In the genomic region with DNA sequence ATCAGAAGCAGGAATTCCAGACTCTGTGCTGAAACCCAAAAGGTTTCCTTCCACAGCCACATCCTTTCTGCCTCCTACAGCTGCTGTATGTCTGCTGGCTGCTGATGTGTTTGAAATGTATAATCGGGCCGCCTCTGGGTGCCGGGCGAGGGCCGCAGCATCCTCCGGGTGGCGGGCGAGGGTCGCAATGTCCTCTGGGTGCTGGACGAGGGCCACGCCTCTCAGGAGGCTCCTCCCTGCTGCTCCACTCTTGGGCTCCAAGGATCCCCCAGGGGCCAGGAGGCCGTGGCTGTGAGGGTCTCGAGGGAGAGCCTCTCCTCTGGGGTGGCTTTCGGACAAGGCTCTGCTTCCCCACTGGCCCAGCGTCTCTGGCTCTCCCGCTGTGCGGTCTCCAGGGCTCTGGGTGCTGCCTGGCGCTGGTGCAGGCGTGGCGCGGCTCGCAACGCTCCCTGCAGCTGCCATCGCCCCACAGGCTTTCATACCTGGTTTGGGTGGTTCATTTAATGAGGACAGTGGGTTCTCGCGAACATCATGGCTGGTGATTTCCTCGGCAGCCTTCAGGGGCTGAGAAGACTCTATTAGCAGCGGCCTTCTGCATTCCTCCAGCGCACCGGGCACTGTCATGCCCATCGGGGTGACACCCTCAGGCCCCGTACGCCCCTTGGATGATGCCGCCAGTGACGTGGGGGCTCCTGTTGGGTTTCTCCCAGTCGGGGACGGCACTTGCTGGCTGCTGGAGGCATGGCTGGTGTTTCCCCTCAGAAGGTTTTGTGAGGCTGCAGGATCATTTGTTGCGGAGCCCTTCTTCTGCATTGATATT, we compare ENCODE assay signal across 1 cellular context.
A peak's percentile ranks its signal among the peaks of the same experiment; 100 is the strongest.
TF ChIP-seq lines count a peak whose summit lies in the region.

No MANE protein-coding gene starts in this region.

TF ChIP-seq in HepG2, 621 proteins besides CTCF, POLR2A, EP300 and RAD21:
- TF ChIP-seq, protein P1, sequence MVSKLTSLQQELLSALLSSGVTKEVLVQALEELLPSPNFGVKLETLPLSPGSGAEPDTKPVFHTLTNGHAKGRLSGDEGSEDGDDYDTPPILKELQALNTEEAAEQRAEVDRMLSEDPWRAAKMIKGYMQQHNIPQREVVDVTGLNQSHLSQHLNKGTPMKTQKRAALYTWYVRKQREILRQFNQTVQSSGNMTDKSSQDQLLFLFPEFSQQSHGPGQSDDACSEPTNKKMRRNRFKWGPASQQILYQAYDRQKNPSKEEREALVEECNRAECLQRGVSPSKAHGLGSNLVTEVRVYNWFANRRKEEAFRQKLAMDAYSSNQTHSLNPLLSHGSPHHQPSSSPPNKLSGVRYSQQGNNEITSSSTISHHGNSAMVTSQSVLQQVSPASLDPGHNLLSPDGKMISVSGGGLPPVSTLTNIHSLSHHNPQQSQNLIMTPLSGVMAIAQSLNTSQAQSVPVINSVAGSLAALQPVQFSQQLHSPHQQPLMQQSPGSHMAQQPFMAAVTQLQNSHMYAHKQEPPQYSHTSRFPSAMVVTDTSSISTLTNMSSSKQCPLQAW (CRISPR knock-in tag; IDR thresholded peaks at IDR 0.05): peak; percentile 35; the same call in 1 of the 2 replicates
- TF ChIP-seq ZFP36L2 (CRISPR knock-in tag; IDR thresholded peaks at IDR 0.05): no peak
- TF ChIP-seq TAF1 (CRISPR knock-in tag; IDR thresholded peaks at IDR 0.05): 0 out of 2 replicates have a peak, but pooled peaks have one; percentile 0
- TF ChIP-seq MYC (CRISPR knock-in tag; IDR thresholded peaks at IDR 0.05; ENCODE audit: borderline replicate concordance): peak; percentile 27; the same call in 1 of the 2 replicates
- TF ChIP-seq ZNF263 (CRISPR knock-in tag; IDR thresholded peaks at IDR 0.05): 0 out of 2 replicates have a peak, but pooled peaks have one; percentile 14
- no peak for TF ChIP-seq ELF1 (CRISPR knock-in tag; IDR thresholded peaks at IDR 0.05)
- TF ChIP-seq ZFAT (CRISPR knock-in tag; conservative IDR thresholded peaks at IDR 0.05): no peak
- TF ChIP-seq SPEN (CRISPR knock-in tag; IDR thresholded peaks at IDR 0.05; ENCODE audit: low read depth): 0 out of 2 replicates have a peak, but pooled peaks have one; percentile 60
- TF ChIP-seq, protein P2, sequence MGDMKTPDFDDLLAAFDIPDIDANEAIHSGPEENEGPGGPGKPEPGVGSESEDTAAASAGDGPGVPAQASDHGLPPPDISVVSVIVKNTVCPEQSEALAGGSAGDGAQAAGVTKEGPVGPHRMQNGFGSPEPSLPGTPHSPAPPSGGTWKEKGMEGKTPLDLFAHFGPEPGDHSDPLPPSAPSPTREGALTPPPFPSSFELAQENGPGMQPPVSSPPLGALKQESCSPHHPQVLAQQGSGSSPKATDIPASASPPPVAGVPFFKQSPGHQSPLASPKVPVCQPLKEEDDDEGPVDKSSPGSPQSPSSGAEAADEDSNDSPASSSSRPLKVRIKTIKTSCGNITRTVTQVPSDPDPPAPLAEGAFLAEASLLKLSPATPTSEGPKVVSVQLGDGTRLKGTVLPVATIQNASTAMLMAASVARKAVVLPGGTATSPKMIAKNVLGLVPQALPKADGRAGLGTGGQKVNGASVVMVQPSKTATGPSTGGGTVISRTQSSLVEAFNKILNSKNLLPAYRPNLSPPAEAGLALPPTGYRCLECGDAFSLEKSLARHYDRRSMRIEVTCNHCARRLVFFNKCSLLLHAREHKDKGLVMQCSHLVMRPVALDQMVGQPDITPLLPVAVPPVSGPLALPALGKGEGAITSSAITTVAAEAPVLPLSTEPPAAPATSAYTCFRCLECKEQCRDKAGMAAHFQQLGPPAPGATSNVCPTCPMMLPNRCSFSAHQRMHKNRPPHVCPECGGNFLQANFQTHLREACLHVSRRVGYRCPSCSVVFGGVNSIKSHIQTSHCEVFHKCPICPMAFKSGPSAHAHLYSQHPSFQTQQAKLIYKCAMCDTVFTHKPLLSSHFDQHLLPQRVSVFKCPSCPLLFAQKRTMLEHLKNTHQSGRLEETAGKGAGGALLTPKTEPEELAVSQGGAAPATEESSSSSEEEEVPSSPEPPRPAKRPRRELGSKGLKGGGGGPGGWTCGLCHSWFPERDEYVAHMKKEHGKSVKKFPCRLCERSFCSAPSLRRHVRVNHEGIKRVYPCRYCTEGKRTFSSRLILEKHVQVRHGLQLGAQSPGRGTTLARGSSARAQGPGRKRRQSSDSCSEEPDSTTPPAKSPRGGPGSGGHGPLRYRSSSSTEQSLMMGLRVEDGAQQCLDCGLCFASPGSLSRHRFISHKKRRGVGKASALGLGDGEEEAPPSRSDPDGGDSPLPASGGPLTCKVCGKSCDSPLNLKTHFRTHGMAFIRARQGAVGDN (CRISPR knock-in tag; IDR thresholded peaks at IDR 0.05): peak; percentile 63
- TF ChIP-seq MEIS1 (CRISPR knock-in tag; IDR thresholded peaks at IDR 0.05; ENCODE audit: borderline replicate concordance): no peak
- peak; percentile 26; the same call in 1 of the 2 replicates for TF ChIP-seq ZFX (CRISPR knock-in tag; IDR thresholded peaks at IDR 0.05; ENCODE audit: low read depth)
- TF ChIP-seq ZBTB38 (CRISPR knock-in tag; IDR thresholded peaks at IDR 0.05): peak; percentile 11; the same call in 1 of the 2 replicates
- TF ChIP-seq, protein P3, sequence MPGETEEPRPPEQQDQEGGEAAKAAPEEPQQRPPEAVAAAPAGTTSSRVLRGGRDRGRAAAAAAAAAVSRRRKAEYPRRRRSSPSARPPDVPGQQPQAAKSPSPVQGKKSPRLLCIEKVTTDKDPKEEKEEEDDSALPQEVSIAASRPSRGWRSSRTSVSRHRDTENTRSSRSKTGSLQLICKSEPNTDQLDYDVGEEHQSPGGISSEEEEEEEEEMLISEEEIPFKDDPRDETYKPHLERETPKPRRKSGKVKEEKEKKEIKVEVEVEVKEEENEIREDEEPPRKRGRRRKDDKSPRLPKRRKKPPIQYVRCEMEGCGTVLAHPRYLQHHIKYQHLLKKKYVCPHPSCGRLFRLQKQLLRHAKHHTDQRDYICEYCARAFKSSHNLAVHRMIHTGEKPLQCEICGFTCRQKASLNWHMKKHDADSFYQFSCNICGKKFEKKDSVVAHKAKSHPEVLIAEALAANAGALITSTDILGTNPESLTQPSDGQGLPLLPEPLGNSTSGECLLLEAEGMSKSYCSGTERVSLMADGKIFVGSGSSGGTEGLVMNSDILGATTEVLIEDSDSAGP (CRISPR knock-in tag; IDR thresholded peaks at IDR 0.05; ENCODE audit: borderline replicate concordance): 0 out of 2 replicates have a peak, but pooled peaks have one; percentile 11
- TF ChIP-seq HNF4G (IDR thresholded peaks at IDR 0.05; ENCODE audit: borderline replicate concordance, low read depth, low read length): no peak
- TF ChIP-seq HNF4G (CRISPR knock-in tag; IDR thresholded peaks at IDR 0.05; ENCODE audit: borderline replicate concordance, low read depth): no peak
- TF ChIP-seq, protein P4, sequence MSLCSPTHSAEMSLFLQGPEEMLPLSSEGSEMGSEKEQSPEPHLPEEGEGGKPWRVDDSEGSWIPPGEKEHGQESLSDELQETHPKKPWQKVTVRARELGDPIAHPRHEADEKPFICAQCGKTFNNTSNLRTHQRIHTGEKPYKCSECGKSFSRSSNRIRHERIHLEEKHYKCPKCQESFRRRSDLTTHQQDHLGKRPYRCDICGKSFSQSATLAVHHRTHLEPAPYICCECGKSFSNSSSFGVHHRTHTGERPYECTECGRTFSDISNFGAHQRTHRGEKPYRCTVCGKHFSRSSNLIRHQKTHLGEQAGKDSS (CRISPR knock-in tag; IDR thresholded peaks at IDR 0.05; ENCODE audit: borderline replicate concordance, low read depth): no peak
- TF ChIP-seq ZNF224 (CRISPR knock-in tag; IDR thresholded peaks at IDR 0.05): no peak
- TF ChIP-seq SAP130 (CRISPR knock-in tag; IDR thresholded peaks at IDR 0.05; ENCODE audit: low read depth): 0 out of 2 replicates have a peak, but pooled peaks have one; percentile 11
- TF ChIP-seq ZNF282 (IDR thresholded peaks at IDR 0.05; ENCODE audit: partially characterized antibody): no peak
- TF ChIP-seq NR1H2 (CRISPR knock-in tag; IDR thresholded peaks at IDR 0.05; ENCODE audit: borderline replicate concordance, low read depth): no peak
- peak; percentile 59 for TF ChIP-seq STAG1 (CRISPR knock-in tag; IDR thresholded peaks at IDR 0.05)
- TF ChIP-seq ZNF709 (CRISPR knock-in tag; IDR thresholded peaks at IDR 0.05): no peak
- no peak for TF ChIP-seq JUND (CRISPR knock-in tag; IDR thresholded peaks at IDR 0.05)
- TF ChIP-seq ZNF143 (CRISPR knock-in tag; IDR thresholded peaks at IDR 0.05): peak; percentile 37; the same call in 1 of the 2 replicates
- 0 out of 2 replicates have a peak, but pooled peaks have one; percentile 22 for TF ChIP-seq PHF20 (CRISPR knock-in tag; IDR thresholded peaks at IDR 0.05)
